Comparison of ENCODE assay signal across 9 cellular contexts in genomic region chr5:135437796-135438560, GRCh38. TPM values are rescaled to one million over a fixed set of nuclear protein-coding genes. Genes with fewer than 3 reads are reported as not detected.
DNase-seq lines count a peak whose midpoint lies in the region; ATAC-seq and TF ChIP-seq lines count a peak whose summit lies in the region.
"Had no signal": no experiment of that assay in that cellular context is flagged by ENCODE, and none has a peak within 500 bp of the region (broad histone marks: within the 10 kb centered on the region; RNA-seq: fewer than 3 reads in every experiment).

No MANE protein-coding gene starts in this region.

- no peak overlapping the region for H3K4me3 Mint-ChIP-seq in activated CD8-positive, alpha-beta T cell treated with anti-CD3 and anti-CD28 coated beads, Interleukin-2, amount 10 ng/mL, durations not matched to agents 7 days and 5 days
- no peak overlapping the region for H3K4me3 Mint-ChIP-seq in activated CD8-positive, alpha-beta T cell treated with anti-CD3 and anti-CD28 coated beads for 36 hours

- DNase-seq in activated CD8-positive, alpha-beta T cell treated with anti-CD3 and anti-CD28 coated beads, Interleukin-2, amount 10 ng/mL, durations not matched to agents 7 days and 5 days: peak; percentile 12
- no peak for DNase-seq in activated CD8-positive, alpha-beta T cell treated with anti-CD3 and anti-CD28 coated beads for 36 hours
- peak; percentile 21 for DNase-seq in SK-MEL-5 (ENCODE audit: low read depth, low spot score)
- peak; percentile 47 to 77 (median 65) for DNase-seq in right cardiac atrium
- peak; percentile 64 for DNase-seq in upper lobe of right lung
- DNase-seq in NCI-H146 (lab: John Stamatoyannopoulos, UW): no peak
- DNase-seq in SKM-1 treated with dmso at 0.1 percent for 144 hours (lab: John Stamatoyannopoulos, UW; ENCODE audit: unreplicated experiment): no peak

- in situ Hi-C loops in SK-MEL-5 (cut with HindIII; ENCODE audit: low pct_unique_long_range_greater_than_20kb, low sequenced_read_pairs): no loop called here

- H3K4me1 Mint-ChIP-seq in activated CD8-positive, alpha-beta T cell treated with anti-CD3 and anti-CD28 coated beads, Interleukin-2, amount 10 ng/mL, durations not matched to agents 7 days and 5 days (ENCODE audit: low read depth): no peaks in the 10 kb centered on the region
- no peaks in the 10 kb centered on the region for H3K4me1 Mint-ChIP-seq in activated CD8-positive, alpha-beta T cell treated with anti-CD3 and anti-CD28 coated beads for 36 hours (ENCODE audit: low read depth)

- WGBS in right cardiac atrium: 49% methylated on average over 13 of the region's 13 CpGs

- H3K27ac ChIP-seq in right cardiac atrium (ENCODE audit: low read length) (no peak overlapping the region), upper lobe of right lung (peak overlapping the region; percentile 42)

- no peaks in the 10 kb centered on the region for H3K9me3 Mint-ChIP-seq in activated CD8-positive, alpha-beta T cell treated with anti-CD3 and anti-CD28 coated beads, Interleukin-2, amount 10 ng/mL, durations not matched to agents 7 days and 5 days (ENCODE audit: insufficient read depth)
- H3K9me3 Mint-ChIP-seq in activated CD8-positive, alpha-beta T cell treated with anti-CD3 and anti-CD28 coated beads for 36 hours: no peaks in the 10 kb centered on the region

- no peak overlapping the region for H3K4me3 ChIP-seq in right cardiac atrium (ENCODE audit: low read length)
- no peak overlapping the region for H3K4me3 ChIP-seq in upper lobe of right lung

- CTCF ChIA-PET in activated CD8-positive, alpha-beta T cell treated with anti-CD3 and anti-CD28 coated beads, Interleukin-2, amount 10 ng/mL, durations not matched to agents 7 days and 5 days (lab: Charles Lee): interaction anchor here (1.0 to 1.5 kb wide), 3 partner anchors 12 to 128 kb away, joined by 4 to 6 read pairs (median 5); no protein-coding TSS in a partner anchor
- CTCF ChIA-PET in activated CD8-positive, alpha-beta T cell treated with anti-CD3 and anti-CD28 coated beads for 36 hours (lab: Charles Lee): interaction anchor here (1.1 to 2.5 kb wide), 2 partner anchors 12 to 29 kb away, joined by 5 to 15 read pairs; no protein-coding TSS in a partner anchor

- H3K4me1 ChIP-seq in right cardiac atrium (ENCODE audit: control insufficient read depth, insufficient read depth, low read length): peaks cover 5% of the 10 kb centered on the region
- H3K4me1 ChIP-seq in upper lobe of right lung: peaks cover 47% of the 10 kb centered on the region

- peaks cover 17% of the 10 kb centered on the region for H3K27me3 Mint-ChIP-seq in activated CD8-positive, alpha-beta T cell treated with anti-CD3 and anti-CD28 coated beads, Interleukin-2, amount 10 ng/mL, durations not matched to agents 7 days and 5 days (ENCODE audit: low read depth)
- peaks cover 8% of the 10 kb centered on the region for H3K27me3 Mint-ChIP-seq in activated CD8-positive, alpha-beta T cell treated with anti-CD3 and anti-CD28 coated beads for 36 hours

- ATAC-seq in activated CD8-positive, alpha-beta T cell treated with anti-CD3 and anti-CD28 coated beads, Interleukin-2, amount 10 ng/mL, durations not matched to agents 7 days and 5 days: no peak
- no peak for ATAC-seq in activated CD8-positive, alpha-beta T cell treated with anti-CD3 and anti-CD28 coated beads for 36 hours
- ATAC-seq in right cardiac atrium (peak in 1 of 2 donors; percentile 6), upper lobe of right lung (peak; percentile 14), HG02759 (IDR thresholded peaks at IDR 0.05; ENCODE audit: unreplicated experiment) (no peak)

- no peaks in the 10 kb centered on the region for H3K9me3 ChIP-seq in right cardiac atrium (ENCODE audit: control insufficient read depth, low read length)
- H3K9me3 ChIP-seq in upper lobe of right lung: no peaks in the 10 kb centered on the region

- H3K36me3 ChIP-seq in upper lobe of right lung: no peaks in the 10 kb centered on the region

- no peak overlapping the region for H3K27ac Mint-ChIP-seq in activated CD8-positive, alpha-beta T cell treated with anti-CD3 and anti-CD28 coated beads, Interleukin-2, amount 10 ng/mL, durations not matched to agents 7 days and 5 days
- H3K27ac Mint-ChIP-seq in activated CD8-positive, alpha-beta T cell treated with anti-CD3 and anti-CD28 coated beads for 36 hours: no peak overlapping the region

- H3K27me3 ChIP-seq in right cardiac atrium (ENCODE audit: control insufficient read depth, insufficient read depth): no peaks in the 10 kb centered on the region
- H3K27me3 ChIP-seq in upper lobe of right lung: peaks cover 6% of the 10 kb centered on the region

- no peak for TF ChIP-seq CTCF in activated CD8-positive, alpha-beta T cell treated with anti-CD3 and anti-CD28 coated beads for 36 hours (IDR thresholded peaks at IDR 0.05)
- TF ChIP-seq CTCF in upper lobe of right lung (IDR thresholded peaks at IDR 0.05): no peak

- POLR2A ChIA-PET in activated CD8-positive, alpha-beta T cell treated with anti-CD3 and anti-CD28 coated beads, Interleukin-2, amount 10 ng/mL, durations not matched to agents 7 days and 5 days (lab: Charles Lee): no interaction called here
- POLR2A ChIA-PET in activated CD8-positive, alpha-beta T cell treated with anti-CD3 and anti-CD28 coated beads for 36 hours (lab: Charles Lee): no interaction called here

- H3K36me3 Mint-ChIP-seq in activated CD8-positive, alpha-beta T cell treated with anti-CD3 and anti-CD28 coated beads, Interleukin-2, amount 10 ng/mL, durations not matched to agents 7 days and 5 days (ENCODE audit: low read depth): no peaks in the 10 kb centered on the region
- no peaks in the 10 kb centered on the region for H3K36me3 Mint-ChIP-seq in activated CD8-positive, alpha-beta T cell treated with anti-CD3 and anti-CD28 coated beads for 36 hours (ENCODE audit: low read depth)

- intact Hi-C loops in activated CD8-positive, alpha-beta T cell treated with anti-CD3 and anti-CD28 coated beads for 36 hours (cut with micrococcal nuclease): no loop called here
- intact Hi-C loops in right cardiac atrium (cut with DNase I) (no loop called here), upper lobe of right lung (cut with DNase I) (no loop called here)

RNA-seq across cellular contexts. Expression of gene DCANP1, which starts 9.2 kb away (rescaled TPM):
- not detected for total RNA-seq in activated CD8-positive, alpha-beta T cell treated with anti-CD3 and anti-CD28 coated beads, Interleukin-2, amount 10 ng/mL, durations not matched to agents 7 days and 5 days
- not detected for total RNA-seq in activated CD8-positive, alpha-beta T cell treated with anti-CD3 and anti-CD28 coated beads for 36 hours
- total RNA-seq in SK-MEL-5 (2014; rRNA removed; shearing (Covaris generic)): not detected in 2 replicates
- not detected in 2 replicates for polyA plus RNA-seq in SK-MEL-5 (2015; cell fraction: cytosol; rRNA removed)
- not detected in 2 replicates for polyA plus RNA-seq in SK-MEL-5 (2015; cell fraction: nucleus; rRNA removed)
- total RNA-seq in right cardiac atrium: not detected
- not detected for polyA plus RNA-seq in right cardiac atrium
- not detected for total RNA-seq in upper lobe of right lung
- total RNA-seq: NCI-H460 had no signal

RNA-seq across cellular contexts. Expression of gene TIFAB, which starts 14.2 kb away (rescaled TPM):
- total RNA-seq in activated CD8-positive, alpha-beta T cell treated with anti-CD3 and anti-CD28 coated beads, Interleukin-2, amount 10 ng/mL, durations not matched to agents 7 days and 5 days: not detected
- total RNA-seq in activated CD8-positive, alpha-beta T cell treated with anti-CD3 and anti-CD28 coated beads for 36 hours: not detected
- not detected in 2 replicates for total RNA-seq in SK-MEL-5 (2014; rRNA removed; shearing (Covaris generic))
- not detected in 2 replicates for polyA plus RNA-seq in SK-MEL-5 (2015; cell fraction: cytosol; rRNA removed)
- polyA plus RNA-seq in SK-MEL-5 (2015; cell fraction: nucleus; rRNA removed): not detected in 2 replicates
- total RNA-seq in right cardiac atrium: not detected
- not detected for polyA plus RNA-seq in right cardiac atrium
- total RNA-seq in upper lobe of right lung: 0.43 TPM
- total RNA-seq: NCI-H460 had no signal

RNA-seq across cellular contexts. Expression of gene MACROH2A1, which starts 38.9 kb away (rescaled TPM):
- 100 to 1,000 TPM; 328 to 332 TPM for total RNA-seq in activated CD8-positive, alpha-beta T cell treated with anti-CD3 and anti-CD28 coated beads, Interleukin-2, amount 10 ng/mL, durations not matched to agents 7 days and 5 days
- 100 to 1,000 TPM; 170 to 179 TPM for total RNA-seq in activated CD8-positive, alpha-beta T cell treated with anti-CD3 and anti-CD28 coated beads for 36 hours
- 117 and 137 TPM in 2 replicates for total RNA-seq in SK-MEL-5 (2014; rRNA removed; shearing (Covaris generic))
- 142 and 144 TPM in 2 replicates for polyA plus RNA-seq in SK-MEL-5 (2015; cell fraction: cytosol; rRNA removed)
- 200 and 261 TPM in 2 replicates for polyA plus RNA-seq in SK-MEL-5 (2015; cell fraction: nucleus; rRNA removed)
- total RNA-seq in right cardiac atrium (100 to 1,000 TPM; 128 to 160 (median 141) TPM), upper lobe of right lung (179 TPM)
- polyA plus RNA-seq in right cardiac atrium: 152 TPM

Comparison
In these comparisons a context has a peak if more than half of its experiments do, and no peak if none do; other contexts are left out.
1. DNase-seq: peak in activated CD8-positive, alpha-beta T cell treated with anti-CD3 and anti-CD28 coated beads, Interleukin-2, amount 10 ng/mL, durations not matched to agents 7 days and 5 days (single experiment), SK-MEL-5 (single experiment), right cardiac atrium (3 of 3) and upper lobe of right lung (single experiment); none in activated CD8-positive, alpha-beta T cell treated with anti-CD3 and anti-CD28 coated beads for 36 hours (single experiment), NCI-H146 (single experiment) and SKM-1 treated with dmso at 0.1 percent for 144 hours (single experiment).